Comparison of ENCODE assay signal across 8 cellular contexts in the genomic region with DNA sequence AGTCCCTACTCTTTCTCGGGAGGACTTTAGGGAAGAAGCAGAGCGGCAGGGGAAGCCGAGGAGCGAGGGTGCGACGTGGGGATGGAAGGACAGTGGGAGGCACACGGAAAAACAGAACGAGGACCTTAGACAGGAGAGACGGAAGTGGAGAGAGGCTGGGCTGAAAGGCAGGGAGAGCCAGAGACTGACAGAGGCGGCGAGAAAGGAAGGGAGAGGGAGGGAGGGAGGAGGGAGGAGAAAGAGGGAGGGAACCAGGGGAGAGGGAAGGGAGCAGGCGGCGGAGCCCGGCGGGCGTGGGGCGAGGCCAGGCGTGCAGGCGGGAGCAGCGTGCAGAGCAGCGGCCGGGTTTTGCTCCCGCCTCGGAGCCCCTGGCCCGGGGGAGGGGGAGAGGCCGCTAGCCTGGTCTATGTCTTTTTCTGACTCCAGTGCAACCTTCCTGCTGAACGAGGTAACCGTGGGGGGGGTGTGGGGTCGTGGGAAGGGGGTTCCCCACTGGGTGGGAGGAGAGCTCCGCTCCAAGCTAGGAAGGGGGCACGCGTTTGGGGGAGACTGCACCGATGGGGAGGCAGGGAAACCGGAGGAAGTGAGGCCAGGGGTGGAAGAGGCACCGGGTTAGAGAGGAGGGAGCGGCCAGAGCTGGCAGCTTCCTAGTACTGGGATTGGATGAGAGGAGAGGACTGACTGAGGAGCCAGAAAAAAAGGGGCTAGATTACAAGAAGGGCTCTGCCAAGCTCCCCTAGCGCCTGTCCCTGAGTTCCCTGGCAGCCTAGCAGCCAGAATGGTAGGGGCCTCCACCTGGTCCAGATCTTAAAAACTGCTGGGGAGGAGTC. TPM values are rescaled to one million over a fixed set of nuclear protein-coding genes. Genes with fewer than 3 reads are reported as not detected.
A peak's percentile ranks its signal among the peaks of the same experiment; 100 is the strongest.
DNase-seq lines count a peak whose midpoint lies in the region; ATAC-seq, FAIRE-seq and TF ChIP-seq lines count a peak whose summit lies in the region.

No MANE protein-coding gene starts in this region.

- H3K4me1 Mint-ChIP-seq in mesothelial cell of epicardium = peaks cover 66% of the 10 kb centered on the region

- TF ChIP-seq POLR2A in GM12891 (IDR thresholded peaks at IDR 0.05; ENCODE audit: low read depth, low read length) = no peak

- DNase-seq in GM12891 (ENCODE audit: insufficient read length, low spot score) (no peak), NCI-H2196 (lab: John Stamatoyannopoulos, UW; ENCODE audit: unreplicated experiment) (peak; percentile 69), epithelial cell of esophagus (ENCODE audit: low read depth) (peak; percentile 92), mesothelial cell of epicardium (ENCODE audit: low spot score in 2 of 2, unreplicated experiment in 2 of 2) (peak; percentile 64 to 76), substantia nigra (lab: John Stamatoyannopoulos, UW) (peak in 31 of 49 donors; percentile 11 to 71 (median 37))
- DNase-seq in activated CD4-positive, alpha-beta T cell treated with anti-CD3 and anti-CD28 coated beads, Interleukin-2, amount 50 U/mL, for 48 hours = peak; percentile 55 to 71

- H3K4me3 ChIP-seq in ACC112 (ENCODE audit: low read depth, low read length) (peak overlapping the region; percentile 85), epithelial cell of esophagus (ENCODE audit: low read length) (peak overlapping the region; percentile 90)

- H3K27me3 ChIP-seq in ACC112 (ENCODE audit: insufficient read depth, low read length) = no peaks in the 10 kb centered on the region

- no peaks in the 10 kb centered on the region for H3K36me3 ChIP-seq in ACC112 (ENCODE audit: insufficient read depth, low read length)

- no peaks in the 10 kb centered on the region for H3K9me3 Mint-ChIP-seq in mesothelial cell of epicardium

- H3K27ac Mint-ChIP-seq in mesothelial cell of epicardium = peak overlapping the region; percentile 93

- TF ChIP-seq CTCF in epithelial cell of esophagus (IDR thresholded peaks at IDR 0.05; ENCODE audit: insufficient read depth, low read depth, low read length, missing control alignments) (no peak), mesothelial cell of epicardium (IDR thresholded peaks at IDR 0.05; ENCODE audit: unreplicated experiment) (no peak)

- peaks cover 38% of the 10 kb centered on the region for H3K4me1 ChIP-seq in ACC112 (ENCODE audit: control insufficient read depth, insufficient read depth, low read length, unreplicated experiment)

- peak overlapping the region; percentile 85 for H3K4me3 Mint-ChIP-seq in mesothelial cell of epicardium

- peak; percentile 71 for FAIRE-seq in GM12891 (lab: Jason Lieb, UNC)

- H3K79me2 ChIP-seq in ACC112 (ENCODE audit: control insufficient read depth, insufficient read depth, low read length, unreplicated experiment) = peaks cover 5% of the 10 kb centered on the region

- no peaks in the 10 kb centered on the region for H3K27me3 Mint-ChIP-seq in mesothelial cell of epicardium (ENCODE audit: low read depth)

- peak; percentile 13 for ATAC-seq in HG03108 (IDR thresholded peaks at IDR 0.05; ENCODE audit: unreplicated experiment)

- peak overlapping the region; percentile 28 for H3K27ac ChIP-seq in ACC112 (ENCODE audit: low read depth, low read length)
- H3K27ac ChIP-seq in substantia nigra (ENCODE audit: low read depth, low read length, poor library complexity, severe bottlenecking) = peak overlapping the region; percentile 71

- no peaks in the 10 kb centered on the region for H3K36me3 Mint-ChIP-seq in mesothelial cell of epicardium

- peak overlapping the region; percentile 87 for H2AFZ ChIP-seq in ACC112 (ENCODE audit: low read length, unreplicated experiment)

TF ChIP-seq in GM12891, 5 proteins besides CTCF, POLR2A, EP300 and RAD21:
- no peak for TF ChIP-seq PAX5 (IDR thresholded peaks at IDR 0.05; ENCODE audit: insufficient read depth, low read length, severe bottlenecking)
- no peak for TF ChIP-seq SPI1 (IDR thresholded peaks at IDR 0.05; ENCODE audit: low read depth, low read length)
- TF ChIP-seq POLR2AphosphoS5 (IDR thresholded peaks at IDR 0.05; ENCODE audit: low read depth, low read length) = no peak
- TF ChIP-seq TAF1 (IDR thresholded peaks at IDR 0.05; ENCODE audit: low read depth, low read length) = no peak
- no peak for TF ChIP-seq POU2F2 (IDR thresholded peaks at IDR 0.05; ENCODE audit: low read depth, low read length)

RNA-seq across cellular contexts. Expression of gene CACNB3, which starts 2.8 kb away (rescaled TPM):
- polyA plus RNA-seq in GM12891 (2012; ENCODE audit: low read depth, missing spikeins) = 0.67 TPM
- 107 to 114 TPM (median 113 TPM) in 3 replicates for total RNA-seq in mesothelial cell of epicardium

RNA-seq across cellular contexts. Expression of gene ADCY6, which starts 26.6 kb away (rescaled TPM):
- 0.06 TPM for polyA plus RNA-seq in GM12891 (2012; ENCODE audit: low read depth, missing spikeins)
- total RNA-seq in mesothelial cell of epicardium = 65.4 to 69.2 TPM (median 66.1 TPM) in 3 replicates

RNA-seq across cellular contexts. Expression of gene DDX23, which starts 36.5 kb away (rescaled TPM):
- polyA plus RNA-seq in GM12891 (2012; ENCODE audit: low read depth, missing spikeins) = 58.4 TPM
- 88.5 to 106 TPM (median 97.9 TPM) in 3 replicates for total RNA-seq in mesothelial cell of epicardium

RNA-seq across cellular contexts. Expression of gene RND1, which starts 50.2 kb away (rescaled TPM):
- 4.0 TPM for polyA plus RNA-seq in GM12891 (2012; ENCODE audit: low read depth, missing spikeins)
- total RNA-seq in mesothelial cell of epicardium = 14.9 to 15.8 TPM (median 15.0 TPM) in 3 replicates
